In the genomic region with DNA sequence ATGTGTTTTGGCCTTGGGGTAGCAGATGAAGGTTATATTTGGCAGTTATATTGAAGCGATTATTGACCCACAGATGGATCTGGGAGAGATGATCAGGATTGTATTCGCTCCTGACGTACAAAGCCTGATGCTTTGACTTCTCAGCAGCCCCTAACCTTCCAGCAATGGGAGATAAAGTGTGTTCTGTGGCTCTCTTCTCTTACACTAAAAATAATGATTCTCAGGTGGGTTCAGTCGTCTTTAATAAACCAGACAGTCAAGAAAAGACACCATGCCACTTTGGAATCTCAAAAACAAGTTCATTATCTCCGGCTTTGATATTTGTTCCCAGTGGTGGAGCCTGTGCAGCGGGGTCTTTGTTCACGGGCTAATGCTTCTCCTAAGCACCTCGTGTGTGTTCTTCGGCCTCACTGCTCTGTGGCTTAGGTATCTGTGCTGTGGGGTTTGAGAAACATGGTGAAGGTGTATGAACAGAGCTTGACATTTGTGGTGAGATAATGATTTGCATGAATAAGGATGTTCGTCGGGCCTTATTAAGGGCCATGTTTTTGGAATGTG, we compare ENCODE assay signal across 9 cellular contexts. TPM values are rescaled to one million over a fixed set of nuclear protein-coding genes. Genes with fewer than 3 reads are reported as not detected.
DNase-seq lines count a peak whose midpoint lies in the region; ATAC-seq and TF ChIP-seq lines count a peak whose summit lies in the region.
"Had no signal": no experiment of that assay in that cellular context is flagged by ENCODE, and none has a peak within 500 bp of the region (broad histone marks: within the 10 kb centered on the region; RNA-seq: fewer than 3 reads in every experiment).

No MANE protein-coding gene starts in this region.

- no peak overlapping the region for H2AFZ ChIP-seq in Karpas-422 (ENCODE audit: low read length)

- H3K4me1 ChIP-seq in CD4-positive, alpha-beta memory T cell (ENCODE audit: insufficient read depth, low read length), result peaks cover 30% of the 10 kb centered on the region
- H3K4me1 ChIP-seq in Karpas-422 (ENCODE audit: low read length), result peaks cover 19% of the 10 kb centered on the region

- no peaks in the 10 kb centered on the region for H3K27me3 ChIP-seq in CD4-positive, alpha-beta memory T cell (ENCODE audit: insufficient read depth, low read length)
- no peaks in the 10 kb centered on the region for H3K27me3 ChIP-seq in Karpas-422 (ENCODE audit: low read length)

- no peaks in the 10 kb centered on the region for H3K79me2 ChIP-seq in Karpas-422 (ENCODE audit: low read length)

- no peak for ATAC-seq in left colon

- H3K27ac ChIP-seq in CD4-positive, alpha-beta memory T cell (ENCODE audit: low read depth, low read length), result no peak overlapping the region
- H3K27ac ChIP-seq in Karpas-422 (ENCODE audit: low read length), result no peak overlapping the region

- H3K9me3 ChIP-seq in CD4-positive, alpha-beta memory T cell (ENCODE audit: control insufficient read depth in 1 of 2, low read length in 2 of 2), result no peaks in the 10 kb centered on the region
- H3K9me3 ChIP-seq in Karpas-422 (ENCODE audit: low read length), result no peaks in the 10 kb centered on the region

- CTCF ChIA-PET in CD4-positive, alpha-beta memory T cell (lab: Charles Lee; ENCODE audit: partially characterized antibody), result no interaction called here

- H3K9me3 Mint-ChIP-seq in CD4-positive, alpha-beta memory T cell, result no peaks in the 10 kb centered on the region
- H3K9me3 Mint-ChIP-seq in endothelial cell (ENCODE audit: unreplicated experiment) (no peaks in the 10 kb centered on the region), osteocyte (ENCODE audit: unreplicated experiment) (no peaks in the 10 kb centered on the region)

- no peak for TF ChIP-seq CTCF in endothelial cell (IDR thresholded peaks at IDR 0.05; ENCODE audit: unreplicated experiment)
- TF ChIP-seq CTCF in osteocyte (IDR thresholded peaks at IDR 0.05), result no peak

- H4K20me1 ChIP-seq in Karpas-422 (ENCODE audit: insufficient read depth, low read depth, low read length), result 0 out of 2 replicates have a peak, but pooled peaks cover 13% of the 10 kb centered on the region

- no peak overlapping the region for H3K9ac ChIP-seq in Karpas-422 (ENCODE audit: low read length)

- H3K27ac Mint-ChIP-seq in CD4-positive, alpha-beta memory T cell, result peak overlapping the region in 6 of 7 donors; percentile 10 to 82 (median 64)
- H3K27ac Mint-ChIP-seq in endothelial cell (ENCODE audit: unreplicated experiment) (peak overlapping the region; percentile 30), osteocyte (ENCODE audit: unreplicated experiment) (peak overlapping the region; percentile 0)

- peak overlapping the region; percentile 53 to 84 (median 82) for H3K4me3 Mint-ChIP-seq in CD4-positive, alpha-beta memory T cell
- H3K4me3 Mint-ChIP-seq in endothelial cell (ENCODE audit: unreplicated experiment) (peak overlapping the region; percentile 96), osteocyte (ENCODE audit: unreplicated experiment) (peak overlapping the region; percentile 76)

- no peaks in the 10 kb centered on the region for H3K9me2 ChIP-seq in Karpas-422 (replicated peaks; ENCODE audit: insufficient read depth, low read length)

- H3K36me3 ChIP-seq in CD4-positive, alpha-beta memory T cell (ENCODE audit: insufficient read depth, low read length), result no peaks in the 10 kb centered on the region
- no peaks in the 10 kb centered on the region for H3K36me3 ChIP-seq in Karpas-422 (ENCODE audit: insufficient read depth, low read length)

- H3K4me1 Mint-ChIP-seq in CD4-positive, alpha-beta memory T cell, result peaks cover 33 to 52% (median 44%) of the 10 kb centered on the region in 4 donors
- H3K4me1 Mint-ChIP-seq in endothelial cell (ENCODE audit: unreplicated experiment) (peaks cover 28% of the 10 kb centered on the region), osteocyte (ENCODE audit: unreplicated experiment) (peaks cover 22% of the 10 kb centered on the region)

- intact Hi-C loops in CD4-positive, alpha-beta memory T cell (cut with micrococcal nuclease), result loop anchor here (5.0 kb wide), 1 partner anchor 1671 kb away; a partner anchor contains a TSS
- intact Hi-C loops in left colon (cut with DNase I, micrococcal nuclease), result no loop called here

- H3K36me3 Mint-ChIP-seq in CD4-positive, alpha-beta memory T cell, result peaks cover 0 to 3% of the 10 kb centered on the region in 2 donors
- H3K36me3 Mint-ChIP-seq in endothelial cell (ENCODE audit: low read depth, unreplicated experiment) (peaks cover 21% of the 10 kb centered on the region), osteocyte (ENCODE audit: unreplicated experiment) (no peaks in the 10 kb centered on the region)

- DNase-seq in CD4-positive, alpha-beta memory T cell, result no peak
- peak; percentile 24 for DNase-seq in NCI-H82 treated with DMSO at 0.1 percent for 48 hours (lab: John Stamatoyannopoulos, UW; ENCODE audit: unreplicated experiment)
- DNase-seq in endothelial cell (ENCODE audit: low spot score), result no peak
- no peak for DNase-seq in osteocyte (ENCODE audit: extremely low spot score, unreplicated experiment)
- no peak for DNase-seq in GM19238 (ENCODE audit: insufficient read length, low spot score)
- no peak for DNase-seq in NCI-H146 treated with DMSO at 0.1 percent for 48 hours (lab: John Stamatoyannopoulos, UW; ENCODE audit: unreplicated experiment)
- DNase-seq in left colon, result no peak
- no peak for DNase-seq in Karpas-422

- H3K4me3 ChIP-seq in CD4-positive, alpha-beta memory T cell (ENCODE audit: low read length in 2 of 2), result no peak overlapping the region
- H3K4me3 ChIP-seq in Karpas-422 (ENCODE audit: low read length), result no peak overlapping the region

- no peak overlapping the region for H3K4me2 ChIP-seq in Karpas-422 (ENCODE audit: low read depth, low read length, poor library complexity, severe bottlenecking)

- POLR2A ChIA-PET in CD4-positive, alpha-beta memory T cell (lab: Charles Lee; ENCODE audit: partially characterized antibody), result interaction anchor here (0.6 kb wide), 1 partner anchor 132 kb away, joined by 3 read pairs; no protein-coding TSS in a partner anchor

- no peaks in the 10 kb centered on the region for H3K27me3 Mint-ChIP-seq in CD4-positive, alpha-beta memory T cell
- H3K27me3 Mint-ChIP-seq in endothelial cell (ENCODE audit: unreplicated experiment), result peaks cover 6% of the 10 kb centered on the region
- H3K27me3 Mint-ChIP-seq in osteocyte (ENCODE audit: unreplicated experiment), result peaks cover 18% of the 10 kb centered on the region

RNA-seq across cellular contexts. Expression of a gene that starts 1.6 kb away (rescaled TPM):
- 10 to 100 TPM; 10.8 to 12.6 TPM for total RNA-seq in CD4-positive, alpha-beta memory T cell
- polyA plus RNA-seq in CD4-positive, alpha-beta memory T cell, result 1 to 10 TPM in 1 of 2 donors, under 1 TPM in 1; 0.42 to 2.5 TPM
- total RNA-seq in endothelial cell (ENCODE audit: unreplicated experiment), result 30.5 TPM
- total RNA-seq in osteocyte, result 15.2 and 15.8 TPM in 2 replicates
- total RNA-seq in left colon, result 10 to 100 TPM; 67.6 to 84.7 TPM
- total RNA-seq in Karpas-422 (2014; rRNA removed; shearing (Covaris generic); ENCODE audit: low replicate concordance), result 2.4 and 3.9 TPM in 2 replicates

RNA-seq across cellular contexts. Expression of a gene that starts 45.8 kb away (rescaled TPM):
- under 1 TPM; 0.15 to 0.83 TPM for total RNA-seq in CD4-positive, alpha-beta memory T cell
- polyA plus RNA-seq in CD4-positive, alpha-beta memory T cell, result not detected
- total RNA-seq in endothelial cell (ENCODE audit: unreplicated experiment), result 395 TPM
- total RNA-seq in osteocyte, result not detected in 2 replicates
- 100 to 1,000 TPM; 188 to 214 TPM for total RNA-seq in left colon
- not detected in 2 replicates for total RNA-seq in Karpas-422 (2014; rRNA removed; shearing (Covaris generic); ENCODE audit: low replicate concordance)
- total RNA-seq: T-helper 1 cell treated with Interleukin-12 subunit alpha and Interleukin-12 subunit beta and Interleukin-4 antibody, amounts not matched to agents 30 ng/mL and 1 ng/mL, for 36 hours had no signal

RNA-seq across cellular contexts. Expression of a gene that starts 53.7 kb away (rescaled TPM):
- total RNA-seq in CD4-positive, alpha-beta memory T cell, result 10 to 100 TPM; 30.5 to 31.7 TPM
- 1 to 10 TPM; 1.2 to 5.3 TPM for polyA plus RNA-seq in CD4-positive, alpha-beta memory T cell
- total RNA-seq in endothelial cell (ENCODE audit: unreplicated experiment), result 29.7 TPM
- 22.5 and 25.5 TPM in 2 replicates for total RNA-seq in osteocyte
- total RNA-seq in left colon, result 10 to 100 TPM in 1 of 2 donors, 1 to 10 TPM in 1; 9.0 to 10.7 TPM
- total RNA-seq in Karpas-422 (2014; rRNA removed; shearing (Covaris generic); ENCODE audit: low replicate concordance), result 0.47 TPM in 1 of 2 replicates, not detected in the other

Comparison
In these comparisons a context has a peak if more than half of its experiments do, and no peak if none do; other contexts are left out.
1. H3K27ac Mint-ChIP-seq: peak in every context shown above with its lines; median percentile 64 in CD4-positive, alpha-beta memory T cell; 30 in endothelial cell; 0 in osteocyte.
2. RNA of a gene that starts 45.8 kb away (total RNA-seq): 395 TPM in endothelial cell (single experiment) and 188 to 214 TPM in left colon; 0.15 to 0.83 TPM in CD4-positive, alpha-beta memory T cell, not detected in osteocyte and not detected in Karpas-422; every median in the first group is over 100 times any median in the second.
3. Peak in every context shown above with its lines, with median percentiles within 50 percentile points of each other: H3K4me3 Mint-ChIP-seq.